ENCODE assay signal across 1 cellular context in genomic region chr13:48975926-48976676, GRCh38.
TF ChIP-seq lines count a peak whose summit lies in the region.

No MANE protein-coding gene starts in this region.

TF ChIP-seq in SK-N-SH, 30 proteins besides CTCF, POLR2A, EP300 and RAD21 (continued from another document):
- TF ChIP-seq REST (IDR thresholded peaks at IDR 0.05; ENCODE audit: low read depth, low read length) (peak; percentile 14; the same call in 1 of the 2 replicates), TEAD4 (IDR thresholded peaks at IDR 0.05; ENCODE audit: borderline replicate concordance, insufficient read depth) (no peak), USF2 (IDR thresholded peaks at IDR 0.05; ENCODE audit: borderline replicate concordance, low read depth, low read length) (no peak), RCOR1 (IDR thresholded peaks at IDR 0.05; ENCODE audit: low read length) (no peak), USF1 (IDR thresholded peaks at IDR 0.05; ENCODE audit: borderline replicate concordance, low read depth) (no peak), ZBTB33 (IDR thresholded peaks at IDR 0.05; ENCODE audit: borderline replicate concordance, low read depth) (0 out of 2 replicates have a peak, but pooled peaks have one; percentile 4), RFX5 (IDR thresholded peaks at IDR 0.05; ENCODE audit: low read length) (no peak), YY1 (IDR thresholded peaks at IDR 0.05; ENCODE audit: low read depth) (peak; percentile 88), NRF1 (IDR thresholded peaks at IDR 0.05; ENCODE audit: low read depth, low read length) (no peak), TAF1 (IDR thresholded peaks at IDR 0.05; ENCODE audit: borderline replicate concordance, low read depth, low read length) (peak; percentile 66), RXRA (IDR thresholded peaks at IDR 0.05; ENCODE audit: borderline replicate concordance, low read depth) (peak; percentile 43; the same call in 1 of the 2 replicates), MAX (IDR thresholded peaks at IDR 0.05; ENCODE audit: low read depth) (no peak; the same call in 1 of the 2 replicates), FOXJ3 (CRISPR knock-in tag; IDR thresholded peaks at IDR 0.05) (no peak), IRF3 (IDR thresholded peaks at IDR 0.05; ENCODE audit: low read depth, low read length) (no peak), NFIC (IDR thresholded peaks at IDR 0.05; ENCODE audit: borderline replicate concordance) (peak; percentile 28; the same call in 1 of the 2 replicates), GABPA (IDR thresholded peaks at IDR 0.05; ENCODE audit: low read depth) (no peak), POLR2AphosphoS5 (IDR thresholded peaks at IDR 0.05; ENCODE audit: low read depth, low read length) (peak; percentile 80), CHD2 (IDR thresholded peaks at IDR 0.05; ENCODE audit: low read length, partially characterized antibody) (no peak), MXI1 (IDR thresholded peaks at IDR 0.05; ENCODE audit: low read depth, low read length) (peak; percentile 44; the same call in 1 of the 2 replicates), EZH2phosphoT487 (IDR thresholded peaks at IDR 0.05; ENCODE audit: borderline replicate concordance, low read depth) (no peak), MEF2A (IDR thresholded peaks at IDR 0.05; ENCODE audit: borderline replicate concordance, low read depth) (no peak)
